In genomic region chr3:49013738-49014660, GRCh38 we compare ENCODE assay signal across 8 cellular contexts. TPM values are rescaled to one million over a fixed set of nuclear protein-coding genes. Genes with fewer than 3 reads are reported as not detected.
DNase-seq lines count a peak whose midpoint lies in the region; ATAC-seq and TF ChIP-seq lines count a peak whose summit lies in the region.

No MANE protein-coding gene starts in this region.

- no peak for ATAC-seq in GM21381 (IDR thresholded peaks at IDR 0.05; ENCODE audit: unreplicated experiment)
- no peak for ATAC-seq in HG03175 (IDR thresholded peaks at IDR 0.05; ENCODE audit: unreplicated experiment)

- CTCF ChIA-PET in AG04449 (lab: Yijun Ruan, JAX) = interaction anchor here (0.8 to 9.8 kb wide), 9 partner anchors 7 to 277 kb away, joined by 3 to 95 read pairs (median 4); partner anchors contain the start of genes NDUFAF3 and WDR6

- no peaks in the 10 kb centered on the region for H3K9me2 ChIP-seq in neural cell (ENCODE audit: insufficient read depth, low read length)

- H2AFZ ChIP-seq in neural cell (ENCODE audit: low read depth, low read length) = no peak overlapping the region

- H3K27ac ChIP-seq in SJCRH30 (no peak overlapping the region), neural cell (ENCODE audit: low read length) (no peak overlapping the region), coronary artery (no peak overlapping the region)

- H3K27me3 ChIP-seq in SJCRH30 (no peaks in the 10 kb centered on the region), neural cell (ENCODE audit: insufficient read depth, low read depth, low read length) (no peaks in the 10 kb centered on the region)

- H3K9me3 ChIP-seq in SJCRH30 (replicated peaks) (no peaks in the 10 kb centered on the region), neural cell (ENCODE audit: low read length) (no peaks in the 10 kb centered on the region)

- TF ChIP-seq RAD21 in neural cell (conservative IDR thresholded peaks at IDR 0.05) = no peak

- no peak overlapping the region for H3K9ac ChIP-seq in neural cell (ENCODE audit: low read length)

- H3K4me3 ChIP-seq in AG04449 (ENCODE audit: low read depth, low read length) (no peak overlapping the region), SJCRH30 (no peak overlapping the region), neural cell (ENCODE audit: low read length) (no peak overlapping the region), coronary artery (no peak overlapping the region)

- H3K36me3 ChIP-seq in SJCRH30 (peaks cover 28% of the 10 kb centered on the region), neural cell (ENCODE audit: insufficient read depth, low read length) (no peaks in the 10 kb centered on the region)

- H3K4me1 ChIP-seq in SJCRH30 = peaks cover 3% of the 10 kb centered on the region; the same call in 1 of the 2 replicates

- TF ChIP-seq CTCF in AG04449 (IDR thresholded peaks at IDR 0.05; ENCODE audit: insufficient read depth, low read length, missing control alignments) = peak; percentile 70
- peak; percentile 61 for TF ChIP-seq CTCF in GM10266 (IDR thresholded peaks at IDR 0.05; ENCODE audit: control insufficient read depth, insufficient read depth, low read depth, missing control alignments)
- peak; percentile 38 for TF ChIP-seq CTCF in neural cell (IDR thresholded peaks at IDR 0.05; ENCODE audit: poor library complexity, severe bottlenecking)
- TF ChIP-seq CTCF in coronary artery (IDR thresholded peaks at IDR 0.05) = no peak

- peaks cover 39% of the 10 kb centered on the region for H3K79me2 ChIP-seq in neural cell (replicated peaks; ENCODE audit: insufficient read depth, low read length)

- H3K4me2 ChIP-seq in neural cell (ENCODE audit: low read length) = no peak overlapping the region

- no peak for TF ChIP-seq EP300 in neural cell (conservative IDR thresholded peaks at IDR 0.05; ENCODE audit: poor library complexity, severe bottlenecking)

- peaks cover 9% of the 10 kb centered on the region for H4K20me1 ChIP-seq in neural cell (ENCODE audit: insufficient read depth)

- DNase-seq in AG04449 (ENCODE audit: low read depth, low spot score) = no peak
- DNase-seq in GM10266 (ENCODE audit: extremely low spot score) = peak; percentile 47
- DNase-seq in SJCRH30 = peak; percentile 25 to 43
- DNase-seq in central memory CD4-positive, alpha-beta T cell = peak; percentile 40
- no peak for DNase-seq in coronary artery (ENCODE audit: low spot score)

- no peaks in the 10 kb centered on the region for H3F3A ChIP-seq in neural cell (ENCODE audit: insufficient read depth, low read length, poor library complexity, severe bottlenecking)

- POLR2A ChIA-PET in AG04449 (lab: Yijun Ruan, JAX) = interaction anchor here (0.8 to 3.7 kb wide), 2 partner anchors 7 to 24 kb away, joined by 4 to 18 read pairs; partner anchors contain the start of gene NDUFAF3

TF ChIP-seq in neural cell, 6 proteins besides CTCF, POLR2A, EP300 and RAD21:
- no peak for TF ChIP-seq SMC3 (conservative IDR thresholded peaks at IDR 0.05; ENCODE audit: poor library complexity)
- TF ChIP-seq MXI1 (conservative IDR thresholded peaks at IDR 0.05; ENCODE audit: poor library complexity, severe bottlenecking) = no peak
- no peak for TF ChIP-seq TAF1 (IDR thresholded peaks at IDR 0.05; ENCODE audit: low read depth)
- TF ChIP-seq POLR2AphosphoS5 (IDR thresholded peaks at IDR 0.05) = no peak
- TF ChIP-seq REST (IDR thresholded peaks at IDR 0.05; ENCODE audit: borderline replicate concordance) = no peak
- no peak for TF ChIP-seq EZH2 (IDR thresholded peaks at IDR 0.05; ENCODE audit: borderline replicate concordance, insufficient read depth, low read length, poor library complexity, severe bottlenecking)

RNA-seq across cellular contexts. Expression of gene DALRD3, which starts 4.4 kb away (rescaled TPM):
- total RNA-seq in SJCRH30 (2014; rRNA removed; shearing (Covaris generic)) = 6.9 and 7.6 TPM in 2 replicates
- 121 and 145 TPM in 2 replicates for polyA plus RNA-seq in neural cell
- polyA minus RNA-seq in neural cell = 31.6 and 32.4 TPM in 2 replicates

RNA-seq across cellular contexts. Expression of gene WDR6, which starts 6.8 kb away (rescaled TPM):
- 69.9 and 81.9 TPM in 2 replicates for total RNA-seq in SJCRH30 (2014; rRNA removed; shearing (Covaris generic))
- polyA plus RNA-seq in neural cell = 315 and 326 TPM in 2 replicates
- polyA minus RNA-seq in neural cell = 162 TPM in 2 replicates

RNA-seq across cellular contexts. Expression of gene NDUFAF3, which starts 7.9 kb away (rescaled TPM):
- total RNA-seq in SJCRH30 (2014; rRNA removed; shearing (Covaris generic)) = 58.9 and 66.0 TPM in 2 replicates
- 36.2 and 49.0 TPM in 2 replicates for polyA plus RNA-seq in neural cell
- polyA minus RNA-seq in neural cell = 31.0 and 41.6 TPM in 2 replicates

RNA-seq across cellular contexts. Expression of gene IMPDH2, which starts 15.2 kb away (rescaled TPM):
- total RNA-seq in SJCRH30 (2014; rRNA removed; shearing (Covaris generic)) = 244 and 273 TPM in 2 replicates
- 137 and 148 TPM in 2 replicates for polyA plus RNA-seq in neural cell
- 79.9 and 80.3 TPM in 2 replicates for polyA minus RNA-seq in neural cell

RNA-seq across cellular contexts. Expression of gene P4HTM, which starts 24.0 kb away (rescaled TPM):
- 0.35 and 0.36 TPM in 2 replicates for total RNA-seq in SJCRH30 (2014; rRNA removed; shearing (Covaris generic))
- polyA plus RNA-seq in neural cell = 97.3 and 111 TPM in 2 replicates
- polyA minus RNA-seq in neural cell = 49.3 and 58.4 TPM in 2 replicates

Comparison
In these comparisons a context has a peak if more than half of its experiments do, and no peak if none do; other contexts are left out.
1. DNase-seq: peak in GM10266 (single experiment), SJCRH30 (2 of 2) and central memory CD4-positive, alpha-beta T cell (single experiment); none in AG04449 (single experiment) and coronary artery (single experiment).